Comparison of ENCODE assay signal across 8 cellular contexts in the genomic region with DNA sequence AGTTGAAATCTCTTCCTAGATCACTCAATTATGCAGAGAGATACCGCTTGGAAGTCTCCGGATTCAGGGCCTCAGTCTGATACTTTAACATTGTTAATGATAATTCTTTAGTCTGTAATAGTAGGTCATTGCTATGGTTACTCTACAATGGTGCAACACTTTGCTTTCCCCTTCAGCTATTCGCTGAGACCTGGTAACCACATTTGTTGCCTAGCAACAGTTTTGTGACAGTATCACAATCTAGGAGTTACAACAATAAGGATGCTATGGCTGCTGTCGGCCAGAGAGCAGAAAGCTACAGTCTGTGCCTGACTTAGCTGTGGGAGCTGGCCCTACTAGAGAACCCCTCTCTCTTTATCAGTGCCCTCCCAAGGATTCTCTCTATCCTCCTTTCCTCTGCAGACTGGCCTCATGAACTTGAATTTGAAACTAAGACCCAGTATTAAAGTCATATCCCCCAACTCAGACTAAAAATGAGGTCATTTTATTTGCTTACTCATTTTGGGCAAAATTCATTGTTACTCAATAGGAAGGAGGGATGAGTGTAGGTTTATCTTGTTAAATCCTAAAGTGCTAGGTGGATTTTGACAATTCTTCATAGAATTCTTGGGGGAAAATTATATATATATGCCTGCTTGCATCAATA. TPM values are rescaled to one million over a fixed set of nuclear protein-coding genes. Genes with fewer than 3 reads are reported as not detected.
A peak's percentile ranks its signal among the peaks of the same experiment; 100 is the strongest.
DNase-seq lines count a peak whose midpoint lies in the region; ATAC-seq and TF ChIP-seq lines count a peak whose summit lies in the region.

No MANE protein-coding gene starts in this region.

- no peak for TF ChIP-seq POLR2A in gastrocnemius medialis (IDR thresholded peaks at IDR 0.05)

- H3K4me1 ChIP-seq in gastrocnemius medialis, result peaks cover 0 to 10% of the 10 kb centered on the region in 2 donors

- DNase-seq in AG20443 (ENCODE audit: low spot score), result peak; percentile 30
- DNase-seq in H4 (ENCODE audit: low spot score), result peak; percentile 48
- DNase-seq in NCI-H774 (lab: John Stamatoyannopoulos, UW), result peak; percentile 83
- peak; percentile 81 for DNase-seq in central memory CD4-positive, alpha-beta T cell
- peak; percentile 58 for DNase-seq in midbrain (lab: John Stamatoyannopoulos, UW)
- DNase-seq in gastrocnemius medialis, result no peak

- no peaks in the 10 kb centered on the region for H3K36me3 ChIP-seq in gastrocnemius medialis

- intact Hi-C loops in gastrocnemius medialis (cut with DNase I; ENCODE audit: low total_unique reads), result loop anchor here (5.0 kb wide), 1 partner anchor 45 kb away; no protein-coding TSS in a partner anchor

- peak overlapping the region in 1 of 4 donors; percentile 60 for H3K27ac ChIP-seq in gastrocnemius medialis

- no peaks in the 10 kb centered on the region for H3K9me3 ChIP-seq in gastrocnemius medialis

- in situ Hi-C loops in gastrocnemius medialis (cut with MboI; ENCODE audit: low sequenced_read_pairs in 4 of 4), result loop anchor here in 2 of 4 donors (25.0 kb wide), 2 partner anchors 290 to 490 kb away; a partner anchor contains a TSS

- no peaks in the 10 kb centered on the region for H3K27me3 ChIP-seq in gastrocnemius medialis

- H3K4me3 ChIP-seq in gastrocnemius medialis, result peak overlapping the region in 2 of 4 donors; percentile 71 to 73

- TF ChIP-seq CTCF in gastrocnemius medialis (IDR thresholded peaks at IDR 0.05 in 4 of 5, conservative IDR thresholded peaks at IDR 0.05 in 1 of 5), result no peak

- ATAC-seq in GM18517 (IDR thresholded peaks at IDR 0.05; ENCODE audit: unreplicated experiment) (no peak), gastrocnemius medialis (no peak), HG02678 (IDR thresholded peaks at IDR 0.05; ENCODE audit: unreplicated experiment) (no peak)

RNA-seq across cellular contexts. Expression of a gene that starts 39.3 kb away (rescaled TPM):
- 6.5 and 10.3 TPM in 2 replicates for total RNA-seq in H4 (2014; rRNA removed; shearing (Covaris generic))
- total RNA-seq in gastrocnemius medialis, result under 1 TPM in 2 of 4 donors, not detected in 2; 0.36 to 0.55 TPM

RNA-seq across cellular contexts. Expression of a gene that starts 41.3 kb away (rescaled TPM):
- 5.2 and 10.4 TPM in 2 replicates for total RNA-seq in H4 (2014; rRNA removed; shearing (Covaris generic))
- under 1 TPM in 2 of 4 donors, not detected in 2; 0.13 to 0.85 TPM for total RNA-seq in gastrocnemius medialis

Comparison
In these comparisons a context has a peak if more than half of its experiments do, and no peak if none do; other contexts are left out.
1. DNase-seq: peak in AG20443 (single experiment), H4 (single experiment), NCI-H774 (single experiment), central memory CD4-positive, alpha-beta T cell (single experiment) and midbrain (single experiment); none in gastrocnemius medialis (0 of 2).